ENCODE assay signal across 11 cellular contexts in the genomic region with DNA sequence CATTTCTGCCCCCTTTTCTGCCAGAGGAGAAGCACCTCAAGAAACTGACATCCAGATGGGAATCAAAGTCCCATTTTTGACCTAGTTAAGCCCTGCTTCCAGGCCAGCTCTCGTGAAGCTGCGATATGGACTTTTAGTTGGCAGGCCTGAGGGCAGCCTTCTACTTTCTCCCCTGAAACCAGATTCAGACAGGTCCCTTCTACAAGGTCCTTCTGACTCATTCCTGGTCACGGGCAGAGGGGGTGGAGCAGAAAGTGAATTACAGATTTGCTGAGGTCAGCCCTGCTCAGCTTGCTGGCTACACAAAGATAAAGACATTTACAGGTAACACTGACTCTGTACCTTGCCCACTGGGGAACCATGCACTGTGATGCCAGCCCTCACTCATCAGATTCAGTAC. TPM values are rescaled to one million over a fixed set of nuclear protein-coding genes. Genes with fewer than 3 reads are reported as not detected.
A peak's percentile ranks its signal among the peaks of the same experiment; 100 is the strongest.
DNase-seq lines count a peak whose midpoint lies in the region; FAIRE-seq and TF ChIP-seq lines count a peak whose summit lies in the region.
"Had no signal": no experiment of that assay in that cellular context is flagged by ENCODE, and none has a peak within 500 bp of the region (broad histone marks: within the 10 kb centered on the region; RNA-seq: fewer than 3 reads in every experiment).

No MANE protein-coding gene starts in this region.

- no peaks in the 10 kb centered on the region for H3K27me3 ChIP-seq in astrocyte (ENCODE audit: insufficient read depth, low read length)

- POLR2A ChIA-PET in GM10248 (lab: Yijun Ruan, JAX): no interaction called here

- H3K4me2 ChIP-seq in astrocyte (ENCODE audit: low read length): peak overlapping the region; percentile 54

- H3K27ac Mint-ChIP-seq in astrocyte (ENCODE audit: unreplicated experiment): peak overlapping the region; percentile 92

- no peaks in the 10 kb centered on the region for H3K9me3 Mint-ChIP-seq in astrocyte (ENCODE audit: unreplicated experiment)

- peaks cover 32% of the 10 kb centered on the region for H3K4me1 Mint-ChIP-seq in astrocyte (ENCODE audit: low read depth, unreplicated experiment)

- no peaks in the 10 kb centered on the region for H4K20me1 ChIP-seq in astrocyte (ENCODE audit: insufficient read depth, low read length)

- H3K27ac ChIP-seq in astrocyte (ENCODE audit: low read depth, low read length): peak overlapping the region; percentile 73

- H3K4me1 ChIP-seq in astrocyte (ENCODE audit: insufficient read depth, low read length): peaks cover 20% of the 10 kb centered on the region

- H3K36me3 Mint-ChIP-seq in astrocyte (ENCODE audit: low read depth, unreplicated experiment): no peaks in the 10 kb centered on the region

- no peaks in the 10 kb centered on the region for H3K9me3 ChIP-seq in astrocyte (ENCODE audit: insufficient read depth, low read depth, low read length)

- H3K79me2 ChIP-seq in astrocyte (ENCODE audit: insufficient read depth, low read length): no peaks in the 10 kb centered on the region

- CTCF ChIA-PET in GM10248 (lab: Yijun Ruan, JAX): interaction anchor here (4.9 kb wide), 1 partner anchor 9 kb away, joined by 46 read pairs; no protein-coding TSS in a partner anchor

- H2AFZ ChIP-seq in astrocyte (ENCODE audit: low read depth, low read length): no peak overlapping the region

- H3K27me3 Mint-ChIP-seq in astrocyte (ENCODE audit: low read depth, unreplicated experiment): no peaks in the 10 kb centered on the region

- peak in 2 of 3 donors; percentile 0 to 9 for DNase-seq in stimulated activated CD4-positive, alpha-beta T cell treated with anti-CD3 and anti-CD28 coated beads, Interleukin-12 subunit alpha, Interleukin-12 subunit beta, amount 100 ng/mL, for 48 hours (ENCODE audit: low read depth in 2 of 3, low spot score in 1 of 3)
- DNase-seq in stimulated activated CD4-positive, alpha-beta T cell treated with anti-CD3 and anti-CD28 coated beads, Interleukin-12 subunit alpha, Interleukin-12 subunit beta, amount 100 ng/mL, for 4 hours: no peak
- DNase-seq in astrocyte (ENCODE audit: low read depth) (peak; percentile 58), left kidney (ENCODE audit: low read depth, low spot score) (peak; percentile 39), urothelium cell line (ENCODE audit: low spot score) (peak; percentile 53), GM10248 (ENCODE audit: extremely low spot score) (no peak), NAMALWA (ENCODE audit: low spot score) (no peak), NCI-H69 (lab: John Stamatoyannopoulos, UW) (no peak)
- DNase-seq: activated CD8-positive, alpha-beta memory T cell treated with anti-CD3 and anti-CD28 coated beads, Interleukin-2, amount 50 U/mL, for 4 hours; heart right ventricle; NCI-H748 treated with DMSO at 0.1 percent for 48 hours had no signal

- H3K4me3 Mint-ChIP-seq in astrocyte (ENCODE audit: unreplicated experiment): no peak overlapping the region

- peak overlapping the region; percentile 60 for H3K9ac ChIP-seq in astrocyte (ENCODE audit: low read length)

- no peaks in the 10 kb centered on the region for H3K36me3 ChIP-seq in astrocyte (ENCODE audit: insufficient read depth, low read length)
- H3K36me3 ChIP-seq: heart right ventricle had no signal

- no peak for TF ChIP-seq CTCF in astrocyte (IDR thresholded peaks at IDR 0.05; ENCODE audit: insufficient read depth, low read depth, low read length)
- no peak for TF ChIP-seq CTCF in GM10248 (IDR thresholded peaks at IDR 0.05; ENCODE audit: control extremely low read depth, extremely low read depth, low read depth, missing control alignments)

- FAIRE-seq in astrocyte (lab: Jason Lieb, UNC) (no peak), urothelium cell line (lab: Jason Lieb, UNC) (no peak)

- no peak overlapping the region for H3K4me3 ChIP-seq in astrocyte (ENCODE audit: insufficient read depth, low read depth, low read length)
- H3K4me3 ChIP-seq: heart right ventricle had no signal

RNA-seq across cellular contexts. Expression of a gene that starts 52.8 kb away (rescaled TPM):
- 24.8 and 27.6 TPM in 2 replicates for total RNA-seq in astrocyte

Comparison
In these comparisons a context has a peak if more than half of its experiments do, and no peak if none do; other contexts are left out.
1. DNase-seq: peak in stimulated activated CD4-positive, alpha-beta T cell treated with anti-CD3 and anti-CD28 coated beads, Interleukin-12 subunit alpha, Interleukin-12 subunit beta, amount 100 ng/mL, for 48 hours (2 of 3), astrocyte (single experiment), left kidney (single experiment) and urothelium cell line (single experiment); none in stimulated activated CD4-positive, alpha-beta T cell treated with anti-CD3 and anti-CD28 coated beads, Interleukin-12 subunit alpha, Interleukin-12 subunit beta, amount 100 ng/mL, for 4 hours (single experiment), GM10248 (single experiment), NAMALWA (single experiment) and NCI-H69 (single experiment).